13 cellular contexts compared by ENCODE assay signal in genomic region chr10:36096571-36096970, GRCh38.
"Had no signal": no experiment of that assay in that cellular context is flagged by ENCODE, and none has a peak within 500 bp of the region (broad histone marks: within the 10 kb centered on the region; RNA-seq: fewer than 3 reads in every experiment).

No MANE protein-coding gene starts in this region.

- H3K27me3 ChIP-seq: heart right ventricle had no signal

- H3K4me3 Mint-ChIP-seq: activated CD8-positive, alpha-beta T cell treated with anti-CD3 and anti-CD28 coated beads, Interleukin-2, amount 10 ng/mL, durations not matched to agents 7 days and 5 days; activated naive CD8-positive, alpha-beta T cell treated with anti-CD3 and anti-CD28 coated beads, Interleukin-2, amount 50 U/mL, for 24 hours; brain; endodermal cell; stimulated activated naive CD8-positive, alpha-beta T cell treated with anti-CD3 and anti-CD28 coated beads, Interleukin-15, Interleukin-2, amounts not matched to agents 100 ng/mL and 50 ng/mL, for 24 hours; T-helper 1 cell treated with Interleukin-12 subunit alpha and Interleukin-12 subunit beta and Interleukin-4 antibody, amounts not matched to agents 30 μg/mL and 1 μg/mL, for 36 hours had no signal

- H3K4me3 ChIP-seq: heart right ventricle, left ventricle myocardium inferior had no signal

- H3K36me3 Mint-ChIP-seq: brain had no signal

- H3K4me1 ChIP-seq: heart right ventricle, left ventricle myocardium inferior had no signal

- ATAC-seq: activated CD8-positive, alpha-beta T cell treated with anti-CD3 and anti-CD28 coated beads, Interleukin-2, amount 10 ng/mL, durations not matched to agents 7 days and 5 days; activated naive CD8-positive, alpha-beta T cell treated with anti-CD3 and anti-CD28 coated beads, Interleukin-2, amount 50 U/mL, for 24 hours; esophagus mucosa; heart right ventricle had no signal

- H3K27me3 Mint-ChIP-seq: activated naive CD8-positive, alpha-beta T cell treated with anti-CD3 and anti-CD28 coated beads, Interleukin-2, amount 50 U/mL, for 24 hours; stimulated activated naive CD8-positive, alpha-beta T cell treated with anti-CD3 and anti-CD28 coated beads, Interleukin-15, Interleukin-2, amounts not matched to agents 100 ng/mL and 50 ng/mL, for 24 hours had no signal

- H3K27ac Mint-ChIP-seq: activated CD8-positive, alpha-beta T cell treated with anti-CD3 and anti-CD28 coated beads, Interleukin-2, amount 10 ng/mL, durations not matched to agents 7 days and 5 days; activated naive CD8-positive, alpha-beta T cell treated with anti-CD3 and anti-CD28 coated beads, Interleukin-2, amount 50 U/mL, for 24 hours; brain; endodermal cell; stimulated activated naive CD8-positive, alpha-beta T cell treated with anti-CD3 and anti-CD28 coated beads, Interleukin-15, Interleukin-2, amounts not matched to agents 100 ng/mL and 50 ng/mL, for 24 hours; T-helper 1 cell treated with Interleukin-12 subunit alpha and Interleukin-12 subunit beta and Interleukin-4 antibody, amounts not matched to agents 30 μg/mL and 1 μg/mL, for 36 hours had no signal

- H3K36me3 ChIP-seq: heart right ventricle, left ventricle myocardium inferior had no signal

- DNase-seq: activated CD4-positive, alpha-beta T cell treated with anti-CD3 and anti-CD28 coated beads for 4 hours; activated CD8-positive, alpha-beta T cell treated with anti-CD3 and anti-CD28 coated beads, Interleukin-2, amount 10 ng/mL, durations not matched to agents 7 days and 5 days; activated naive CD4-positive, alpha-beta T cell treated with Interleukin-2 at 50 U/mL for 16 hours; activated naive CD8-positive, alpha-beta T cell treated with anti-CD3 and anti-CD28 coated beads, Interleukin-2, amount 50 U/mL, for 24 hours; endodermal cell; heart right ventricle; left ventricle myocardium inferior; stimulated activated CD4-positive, alpha-beta T cell treated with anti-CD3 and anti-CD28 coated beads, Interleukin-15, amount 100 ng/mL, for 24 hours; stimulated activated CD4-positive, alpha-beta T cell treated with anti-CD3 and anti-CD28 coated beads, Interleukin-4, amount 100 ng/mL, for 24 hours had no signal

- H3K4me1 Mint-ChIP-seq: activated naive CD8-positive, alpha-beta T cell treated with anti-CD3 and anti-CD28 coated beads, Interleukin-2, amount 50 U/mL, for 24 hours; endodermal cell had no signal

- H3K9me3 Mint-ChIP-seq: T-helper 1 cell treated with Interleukin-12 subunit alpha and Interleukin-12 subunit beta and Interleukin-4 antibody, amounts not matched to agents 30 μg/mL and 1 μg/mL, for 36 hours had no signal

- H3K27ac ChIP-seq: heart right ventricle, left ventricle myocardium inferior had no signal
